ENCODE assay signal across 11 cellular contexts in the genomic region with DNA sequence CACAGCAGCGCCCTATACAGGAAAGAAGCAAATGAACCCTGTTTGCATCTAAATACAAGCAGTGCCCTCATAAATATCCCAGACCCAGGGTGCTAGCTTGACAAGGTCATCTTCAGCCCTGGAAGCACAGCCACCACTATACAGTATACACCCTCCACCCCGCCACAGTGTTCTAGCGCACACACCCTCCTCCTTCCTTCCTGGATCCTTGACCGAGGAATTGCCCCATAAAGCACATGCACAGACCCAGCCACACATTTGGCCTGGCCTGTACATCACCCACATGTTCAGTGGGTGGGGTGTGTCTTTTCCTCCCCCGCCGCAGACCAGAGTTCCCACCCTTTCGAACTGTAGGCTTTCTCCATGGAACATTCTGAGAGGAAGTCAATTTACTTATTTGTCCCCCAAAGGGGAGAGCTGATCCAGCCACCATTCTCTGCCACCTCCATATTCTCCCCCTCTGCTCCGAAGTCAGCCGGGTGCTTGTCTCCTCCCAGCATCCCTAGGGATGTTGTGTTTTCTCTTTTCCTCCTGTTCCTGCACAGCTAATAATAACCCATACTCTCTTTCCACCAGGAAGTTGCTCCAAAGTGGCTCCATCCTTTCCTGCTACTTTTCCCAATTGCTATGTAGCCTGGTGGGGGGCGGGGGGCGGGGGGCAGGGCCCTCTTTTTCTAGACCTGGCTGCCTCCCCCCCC. TPM values are rescaled to one million over a fixed set of nuclear protein-coding genes. Genes with fewer than 3 reads are reported as not detected.
DNase-seq lines count a peak whose midpoint lies in the region; ATAC-seq and TF ChIP-seq lines count a peak whose summit lies in the region.
"Had no signal": no experiment of that assay in that cellular context is flagged by ENCODE, and none has a peak within 500 bp of the region (broad histone marks: within the 10 kb centered on the region; RNA-seq: fewer than 3 reads in every experiment).

No MANE protein-coding gene starts in this region.

- peak overlapping the region; percentile 81 for H3K27ac Mint-ChIP-seq in activated naive CD4-positive, alpha-beta T cell treated with anti-CD3 and anti-CD28 coated beads, Interleukin-2, amount 50 U/mL, for 24 hours
- peak overlapping the region; percentile 50 for H3K27ac Mint-ChIP-seq in activated naive CD8-positive, alpha-beta T cell treated with anti-CD3 and anti-CD28 coated beads, Interleukin-2, amount 50 U/mL, for 24 hours
- H3K27ac Mint-ChIP-seq: HFFc6 had no signal

- H3K4me3 Mint-ChIP-seq in activated naive CD4-positive, alpha-beta T cell treated with anti-CD3 and anti-CD28 coated beads, Interleukin-2, amount 50 U/mL, for 24 hours, result peak overlapping the region; percentile 56
- H3K4me3 Mint-ChIP-seq in activated naive CD8-positive, alpha-beta T cell treated with anti-CD3 and anti-CD28 coated beads, Interleukin-2, amount 50 U/mL, for 24 hours, result peak overlapping the region; percentile 43
- H3K4me3 Mint-ChIP-seq: HFFc6 had no signal

- intact Hi-C loops in lower lobe of right lung (cut with DNase I), result no loop called here

- peaks cover 4% of the 10 kb centered on the region for H3K36me3 Mint-ChIP-seq in activated naive CD4-positive, alpha-beta T cell treated with anti-CD3 and anti-CD28 coated beads, Interleukin-2, amount 50 U/mL, for 24 hours
- peaks cover 37% of the 10 kb centered on the region for H3K36me3 Mint-ChIP-seq in activated naive CD8-positive, alpha-beta T cell treated with anti-CD3 and anti-CD28 coated beads, Interleukin-2, amount 50 U/mL, for 24 hours (ENCODE audit: low read depth)

- H3K36me3 ChIP-seq in lower lobe of right lung, result peaks cover 14% of the 10 kb centered on the region
- H3K36me3 ChIP-seq: prostate gland had no signal

- no peaks in the 10 kb centered on the region for H3K27me3 Mint-ChIP-seq in activated naive CD4-positive, alpha-beta T cell treated with anti-CD3 and anti-CD28 coated beads, Interleukin-2, amount 50 U/mL, for 24 hours
- no peaks in the 10 kb centered on the region for H3K27me3 Mint-ChIP-seq in activated naive CD8-positive, alpha-beta T cell treated with anti-CD3 and anti-CD28 coated beads, Interleukin-2, amount 50 U/mL, for 24 hours

- peak overlapping the region; percentile 73 for H3K27ac ChIP-seq in lower lobe of right lung
- H3K27ac ChIP-seq: prostate gland had no signal

- TF ChIP-seq CTCF in lower lobe of right lung (IDR thresholded peaks at IDR 0.05), result no peak

- peaks cover 5% of the 10 kb centered on the region for H3K27me3 ChIP-seq in lower lobe of right lung (ENCODE audit: low read depth)

- H3K9me3 ChIP-seq in lower lobe of right lung, result no peaks in the 10 kb centered on the region
- H3K9me3 ChIP-seq: prostate gland had no signal

- DNase-seq in activated naive CD4-positive, alpha-beta T cell treated with Interleukin-2 at 50 U/mL for 16 hours, result no peak
- no peak for DNase-seq in activated naive CD8-positive, alpha-beta T cell treated with anti-CD3 and anti-CD28 coated beads, Interleukin-2, amount 50 U/mL, for 24 hours
- peak; percentile 81 for DNase-seq in lower lobe of right lung
- DNase-seq in NCI-H1436 (lab: John Stamatoyannopoulos, UW), result no peak
- DNase-seq: central memory CD4-positive, alpha-beta T cell; HFFc6 had no signal

- H3K4me3 ChIP-seq in lower lobe of right lung, result peak overlapping the region; percentile 12
- H3K4me3 ChIP-seq: prostate gland had no signal

- no peaks in the 10 kb centered on the region for H3K9me3 Mint-ChIP-seq in activated naive CD4-positive, alpha-beta T cell treated with anti-CD3 and anti-CD28 coated beads, Interleukin-2, amount 50 U/mL, for 24 hours
- no peaks in the 10 kb centered on the region for H3K9me3 Mint-ChIP-seq in activated naive CD8-positive, alpha-beta T cell treated with anti-CD3 and anti-CD28 coated beads, Interleukin-2, amount 50 U/mL, for 24 hours
- H3K9me3 Mint-ChIP-seq: HFFc6 had no signal

- peaks cover 69% of the 10 kb centered on the region for H3K4me1 ChIP-seq in lower lobe of right lung
- H3K4me1 ChIP-seq: prostate gland had no signal

- H3K4me1 Mint-ChIP-seq in activated naive CD4-positive, alpha-beta T cell treated with anti-CD3 and anti-CD28 coated beads, Interleukin-2, amount 50 U/mL, for 24 hours, result peaks cover 72% of the 10 kb centered on the region
- peaks cover 74% of the 10 kb centered on the region for H3K4me1 Mint-ChIP-seq in activated naive CD8-positive, alpha-beta T cell treated with anti-CD3 and anti-CD28 coated beads, Interleukin-2, amount 50 U/mL, for 24 hours

- no peak for ATAC-seq in activated naive CD8-positive, alpha-beta T cell treated with anti-CD3 and anti-CD28 coated beads, Interleukin-2, amount 50 U/mL, for 24 hours
- peak; percentile 70 to 81 for ATAC-seq in lower lobe of right lung
- ATAC-seq in HG03520 (IDR thresholded peaks at IDR 0.05; ENCODE audit: unreplicated experiment), result no peak
- ATAC-seq in HG03432 (IDR thresholded peaks at IDR 0.05; ENCODE audit: unreplicated experiment), result no peak
- ATAC-seq in HG03039 (IDR thresholded peaks at IDR 0.05; ENCODE audit: unreplicated experiment), result no peak

RNA-seq across cellular contexts. Expression of a gene that starts 6.6 kb away (rescaled TPM):
- total RNA-seq in lower lobe of right lung, result 46.8 TPM

RNA-seq across cellular contexts. Expression of a gene that starts 6.7 kb away (rescaled TPM):
- 21.1 TPM for total RNA-seq in lower lobe of right lung
- total RNA-seq: HFFc6 had no signal

RNA-seq across cellular contexts. Expression of a gene that starts 13.5 kb away (rescaled TPM):
- total RNA-seq in lower lobe of right lung, result 1.9 TPM

Comparison
In these comparisons a context has a peak if more than half of its experiments do, and no peak if none do; other contexts are left out.
1. ATAC-seq: peak in lower lobe of right lung (2 of 2); none in activated naive CD8-positive, alpha-beta T cell treated with anti-CD3 and anti-CD28 coated beads, Interleukin-2, amount 50 U/mL, for 24 hours (single experiment), HG03520 (single experiment), HG03432 (single experiment) and HG03039 (single experiment).